8 cellular contexts compared by ENCODE assay signal in genomic region chr17:41496803-41497484, GRCh38. TPM values are rescaled to one million over a fixed set of nuclear protein-coding genes. Genes with fewer than 3 reads are reported as not detected.
DNase-seq lines count a peak whose midpoint lies in the region; ATAC-seq and TF ChIP-seq lines count a peak whose summit lies in the region.

No MANE protein-coding gene starts in this region.

- no peak overlapping the region for H2AFZ ChIP-seq in PC-9
- H2AFZ ChIP-seq in osteoblast (ENCODE audit: low read length): peak overlapping the region; percentile 86

- TF ChIP-seq CTCF in PC-9 (conservative IDR thresholded peaks at IDR 0.05) (peak; percentile 86), osteoblast (IDR thresholded peaks at IDR 0.05; ENCODE audit: extremely low read depth, low read depth, low read length) (peak; percentile 92), uterus (IDR thresholded peaks at IDR 0.05) (peak; percentile 7 to 48 (median 25))

- H3K27ac ChIP-seq in PC-9 (no peak overlapping the region; the same call in 1 of the 2 replicates), osteoblast (ENCODE audit: low read depth, low read length) (peak overlapping the region; percentile 65), uterus (no peak overlapping the region)

- H3K4me3 ChIP-seq in PC-9 (no peak overlapping the region), osteoblast (ENCODE audit: insufficient read depth, low read length) (no peak overlapping the region), uterus (no peak overlapping the region)

- H3K4me2 ChIP-seq in PC-9 (peak overlapping the region; percentile 55), osteoblast (ENCODE audit: insufficient read depth, low read length) (peak overlapping the region; percentile 60)

- CTCF ChIA-PET in PC-9 (lab: Charles Lee): interaction anchor here (1.3 to 2.0 kb wide), 2 partner anchors 52 to 79 kb away, joined by 5 to 9 read pairs; no protein-coding TSS in a partner anchor

- no peak for TF ChIP-seq POLR2A in uterus (IDR thresholded peaks at IDR 0.05)

- ATAC-seq in HG03354 (IDR thresholded peaks at IDR 0.05; ENCODE audit: poor library complexity, severe bottlenecking, unreplicated experiment): peak; percentile 68

- peaks cover 43% of the 10 kb centered on the region for H3F3A ChIP-seq in PC-9 (ENCODE audit: insufficient read depth, low read depth)

- H4K20me1 ChIP-seq in PC-9 (ENCODE audit: insufficient read depth): no peaks in the 10 kb centered on the region
- H4K20me1 ChIP-seq in osteoblast (ENCODE audit: insufficient read depth, low read length): no peaks in the 10 kb centered on the region

- POLR2A ChIA-PET in PC-9 (lab: Charles Lee; ENCODE audit: unreplicated experiment): interaction anchor here (0.6 kb wide), 3 partner anchors 11 to 81 kb away, joined by 3 to 5 read pairs (median 4); no protein-coding TSS in a partner anchor

- H3K36me3 ChIP-seq in PC-9 (ENCODE audit: low read depth) (no peaks in the 10 kb centered on the region), osteoblast (ENCODE audit: insufficient read depth, low read length) (no peaks in the 10 kb centered on the region), uterus (no peaks in the 10 kb centered on the region)

- H3K9me3 ChIP-seq in PC-9 (ENCODE audit: insufficient read depth, low read depth) (no peaks in the 10 kb centered on the region), osteoblast (ENCODE audit: low read depth, low read length) (no peaks in the 10 kb centered on the region), uterus (no peaks in the 10 kb centered on the region)

- H3K27me3 ChIP-seq in PC-9 (ENCODE audit: insufficient read depth, low read depth) (no peaks in the 10 kb centered on the region), osteoblast (ENCODE audit: insufficient read depth, low read length) (no peaks in the 10 kb centered on the region), uterus (no peaks in the 10 kb centered on the region)

- H3K79me2 ChIP-seq in PC-9 (ENCODE audit: low read depth): peaks cover 5% of the 10 kb centered on the region; the same call in 1 of the 2 replicates
- H3K79me2 ChIP-seq in osteoblast (ENCODE audit: insufficient read depth, low read length): no peaks in the 10 kb centered on the region

- TSS peak; percentile 28 for BruUV-seq in PC-9 (replicated peaks; lab: Mats Ljungman, UMichigan)

- H3K9me2 ChIP-seq in PC-9 (ENCODE audit: insufficient read depth): no peaks in the 10 kb centered on the region

- H3K4me1 ChIP-seq in PC-9 (replicated peaks; ENCODE audit: insufficient read depth): peaks cover 83% of the 10 kb centered on the region
- peaks cover 25% of the 10 kb centered on the region for H3K4me1 ChIP-seq in osteoblast (ENCODE audit: insufficient read depth, low read length)
- no peaks in the 10 kb centered on the region for H3K4me1 ChIP-seq in uterus

- intact Hi-C loops in PC-9 (cut with micrococcal nuclease; ENCODE audit: unreplicated experiment): loop anchor here (1.0 to 5.0 kb wide), 5 partner anchors 51 to 640 kb away; no protein-coding TSS in a partner anchor
- intact Hi-C loops in uterus (cut with DNase I; ENCODE audit: low total_unique reads): no loop called here

- DNase-seq in NCI-H2227 (lab: John Stamatoyannopoulos, UW; ENCODE audit: unreplicated experiment): peak; percentile 23
- DNase-seq in NCI-H2227 treated with DMSO at 0.1 percent for 48 hours (lab: John Stamatoyannopoulos, UW): no peak
- DNase-seq in PC-9: peak; percentile 82 to 87
- DNase-seq in activated T-cell treated with anti-CD3 and anti-CD28 coated beads for 48 hours (ENCODE audit: low read depth): peak; percentile 72
- DNase-seq in fibroblast of peridontal ligament (ENCODE audit: extremely low read depth): peak; percentile 71
- DNase-seq in osteoblast (ENCODE audit: insufficient read length, low spot score, missing footprints): peak; percentile 99
- DNase-seq in uterus: peak in 1 of 2 donors; percentile 37

RNA-seq across cellular contexts. Expression of gene KRT36, which starts 7.2 kb away (rescaled TPM):
- total RNA-seq in PC-9 (2021) (not detected in 2 replicates), osteoblast (0.36 TPM in 1 of 2 replicates, not detected in the other), uterus (not detected)

RNA-seq across cellular contexts. Expression of gene KRT13, which starts 8.5 kb away (rescaled TPM):
- total RNA-seq in PC-9 (2021) (606 and 1,548 TPM in 2 replicates), osteoblast (not detected in 2 replicates), uterus (1 to 10 TPM; 1.5 to 6.4 (median 3.0) TPM)

RNA-seq across cellular contexts. Expression of gene KRT35, which starts 16.0 kb away (rescaled TPM):
- total RNA-seq in PC-9 (2021) (not detected in 2 replicates), osteoblast (not detected in 2 replicates), uterus (not detected)

RNA-seq across cellular contexts. Expression of gene KRT15, which starts 21.7 kb away (rescaled TPM):
- total RNA-seq in PC-9 (2021): 41.9 and 49.9 TPM in 2 replicates
- total RNA-seq in osteoblast: 0.59 and 0.72 TPM in 2 replicates
- total RNA-seq in uterus: 10 to 100 TPM in 1 of 4 donors, 1 to 10 TPM in 1, under 1 TPM in 1, not detected in 1; 0.41 to 11.5 (median 1.6) TPM

RNA-seq across cellular contexts. Expression of gene KRT32, which starts 29.8 kb away (rescaled TPM):
- not detected in 2 replicates for total RNA-seq in PC-9 (2021)
- total RNA-seq in osteoblast: not detected in 2 replicates
- total RNA-seq in uterus: not detected

Comparison
In these comparisons a context has a peak if more than half of its experiments do, and no peak if none do; other contexts are left out.
1. CTCF ChIP-seq: peak in every context shown above with its lines; median percentile 92 in osteoblast; 86 in PC-9; 25 in uterus.
2. RNA of gene KRT13, which starts 8.5 kb away (total RNA-seq): 606 to 1,548 TPM in PC-9; 1.5 to 6.4 TPM in uterus and not detected in osteoblast; every median in the first group is over 10 times any median in the second.